In genomic region chr17:6940186-6940649, GRCh38 we compare ENCODE assay signal across 11 cellular contexts. TPM values are rescaled to one million over a fixed set of nuclear protein-coding genes. Genes with fewer than 3 reads are reported as not detected.
DNase-seq lines count a peak whose midpoint lies in the region; ATAC-seq lines count a peak whose summit lies in the region.
"Had no signal": no experiment of that assay in that cellular context is flagged by ENCODE, and none has a peak within 500 bp of the region (broad histone marks: within the 10 kb centered on the region; RNA-seq: fewer than 3 reads in every experiment).

No MANE protein-coding gene starts in this region.

- intact Hi-C loops in left colon (cut with DNase I, micrococcal nuclease), result no loop called here

- no peak for ATAC-seq in left colon
- ATAC-seq in GM21390 (IDR thresholded peaks at IDR 0.05; ENCODE audit: unreplicated experiment), result no peak
- ATAC-seq in GM21717 (IDR thresholded peaks at IDR 0.05; ENCODE audit: unreplicated experiment), result no peak
- ATAC-seq: GM12878 had no signal

- peak; percentile 26 for DNase-seq in COR-L47 (lab: John Stamatoyannopoulos, UW)
- DNase-seq in NCI-H69 (lab: John Stamatoyannopoulos, UW), result peak; percentile 2
- peak; percentile 20 for DNase-seq in cerebellar cortex (ENCODE audit: low spot score)
- peak; percentile 42 for DNase-seq in pons (ENCODE audit: low spot score)
- no peak for DNase-seq in left colon
- DNase-seq in NCI-H1694 (lab: John Stamatoyannopoulos, UW), result no peak
- DNase-seq: pancreas, T-helper 9 cell had no signal

RNA-seq across cellular contexts. Expression of gene ALOX12, which starts 55.6 kb away (rescaled TPM):
- not detected for total RNA-seq in left colon
- total RNA-seq: GM12878, pancreas had no signal

Comparison
In these comparisons a context has a peak if more than half of its experiments do, and no peak if none do; other contexts are left out.
1. DNase-seq: peak in COR-L47 (single experiment), NCI-H69 (single experiment), cerebellar cortex (single experiment) and pons (single experiment); none in left colon (0 of 2) and NCI-H1694 (single experiment).